Comparison of ENCODE assay signal across 10 cellular contexts in genomic region chr2:171347591-171348032, GRCh38.
DNase-seq lines count a peak whose midpoint lies in the region; ATAC-seq, FAIRE-seq and TF ChIP-seq lines count a peak whose summit lies in the region.
"Had no signal": no experiment of that assay in that cellular context is flagged by ENCODE, and none has a peak within 500 bp of the region (broad histone marks: within the 10 kb centered on the region; RNA-seq: fewer than 3 reads in every experiment).

No MANE protein-coding gene starts in this region.

- H3K79me2 ChIP-seq in OCI-LY1 (ENCODE audit: insufficient read depth, low read length): no peaks in the 10 kb centered on the region

- POLR2A ChIA-PET in activated CD8-positive, alpha-beta T cell treated with anti-CD3 and anti-CD28 coated beads for 36 hours (lab: Charles Lee): interaction anchor here (0.5 to 0.8 kb wide), 3 partner anchors 8 to 159 kb away, joined by 3 read pairs; no protein-coding TSS in a partner anchor
- POLR2A ChIA-PET in activated CD8-positive, alpha-beta T cell treated with anti-CD3 and anti-CD28 coated beads, Interleukin-2, amount 10 ng/mL, durations not matched to agents 7 days and 5 days (lab: Charles Lee): interaction anchor here (1.0 kb wide), 1 partner anchor 21 kb away, joined by 3 read pairs; no protein-coding TSS in a partner anchor

- no peak for FAIRE-seq in GM12891 (lab: Jason Lieb, UNC)
- FAIRE-seq: D721Med had no signal

- H3K4me3 ChIP-seq in OCI-LY1 (ENCODE audit: low read depth, low read length, poor library complexity, severe bottlenecking): no peak overlapping the region

- TF ChIP-seq POLR2A in GM12891 (IDR thresholded peaks at IDR 0.05; ENCODE audit: low read depth, low read length): no peak

- intact Hi-C loops in activated CD8-positive, alpha-beta T cell treated with anti-CD3 and anti-CD28 coated beads for 36 hours (cut with micrococcal nuclease): no loop called here

- no peaks in the 10 kb centered on the region for H3K27me3 ChIP-seq in OCI-LY1 (ENCODE audit: insufficient read depth, low read length)

- no peaks in the 10 kb centered on the region for H3K9me3 ChIP-seq in OCI-LY1 (ENCODE audit: low read length)

- peak; percentile 80 for ATAC-seq in activated CD8-positive, alpha-beta T cell treated with anti-CD3 and anti-CD28 coated beads for 36 hours
- no peak for ATAC-seq in activated CD8-positive, alpha-beta T cell treated with anti-CD3 and anti-CD28 coated beads, Interleukin-2, amount 10 ng/mL, durations not matched to agents 7 days and 5 days
- ATAC-seq in stimulated activated naive CD8-positive, alpha-beta T cell treated with anti-CD3 and anti-CD28 coated beads, Interleukin-15, amount 100 ng/mL, for 72 hours: peak; percentile 50
- no peak for ATAC-seq in GM21390 (IDR thresholded peaks at IDR 0.05; ENCODE audit: unreplicated experiment)

- H3K36me3 ChIP-seq in OCI-LY1 (ENCODE audit: insufficient read depth, low read length): no peaks in the 10 kb centered on the region

- H3K27me3 Mint-ChIP-seq in activated CD8-positive, alpha-beta T cell treated with anti-CD3 and anti-CD28 coated beads for 36 hours: no peaks in the 10 kb centered on the region
- no peaks in the 10 kb centered on the region for H3K27me3 Mint-ChIP-seq in activated CD8-positive, alpha-beta T cell treated with anti-CD3 and anti-CD28 coated beads, Interleukin-2, amount 10 ng/mL, durations not matched to agents 7 days and 5 days (ENCODE audit: low read depth)
- H3K27me3 Mint-ChIP-seq in stimulated activated naive CD8-positive, alpha-beta T cell treated with anti-CD3 and anti-CD28 coated beads, Interleukin-15, amount 100 ng/mL, for 72 hours: no peaks in the 10 kb centered on the region
- H3K27me3 Mint-ChIP-seq: brain had no signal

- peaks cover 6% of the 10 kb centered on the region for H3K9me3 Mint-ChIP-seq in activated CD8-positive, alpha-beta T cell treated with anti-CD3 and anti-CD28 coated beads for 36 hours
- H3K9me3 Mint-ChIP-seq in activated CD8-positive, alpha-beta T cell treated with anti-CD3 and anti-CD28 coated beads, Interleukin-2, amount 10 ng/mL, durations not matched to agents 7 days and 5 days (ENCODE audit: insufficient read depth): no peaks in the 10 kb centered on the region
- H3K9me3 Mint-ChIP-seq in stimulated activated naive CD8-positive, alpha-beta T cell treated with anti-CD3 and anti-CD28 coated beads, Interleukin-15, amount 100 ng/mL, for 72 hours: peaks cover 0 to 11% of the 10 kb centered on the region in 2 donors

- no peaks in the 10 kb centered on the region for H4K20me1 ChIP-seq in OCI-LY1 (ENCODE audit: insufficient read depth, low read length)

- H3K4me3 Mint-ChIP-seq in activated CD8-positive, alpha-beta T cell treated with anti-CD3 and anti-CD28 coated beads for 36 hours: no peak overlapping the region
- no peak overlapping the region for H3K4me3 Mint-ChIP-seq in activated CD8-positive, alpha-beta T cell treated with anti-CD3 and anti-CD28 coated beads, Interleukin-2, amount 10 ng/mL, durations not matched to agents 7 days and 5 days
- no peak overlapping the region for H3K4me3 Mint-ChIP-seq in stimulated activated naive CD8-positive, alpha-beta T cell treated with anti-CD3 and anti-CD28 coated beads, Interleukin-15, amount 100 ng/mL, for 72 hours
- H3K4me3 Mint-ChIP-seq: brain had no signal

- peaks cover 4% of the 10 kb centered on the region for H3K36me3 Mint-ChIP-seq in activated CD8-positive, alpha-beta T cell treated with anti-CD3 and anti-CD28 coated beads for 36 hours (ENCODE audit: low read depth)
- H3K36me3 Mint-ChIP-seq in activated CD8-positive, alpha-beta T cell treated with anti-CD3 and anti-CD28 coated beads, Interleukin-2, amount 10 ng/mL, durations not matched to agents 7 days and 5 days (ENCODE audit: low read depth): peaks cover 2% of the 10 kb centered on the region

- no peak for TF ChIP-seq CTCF in activated CD8-positive, alpha-beta T cell treated with anti-CD3 and anti-CD28 coated beads for 36 hours (IDR thresholded peaks at IDR 0.05)
- no peak for TF ChIP-seq CTCF in OCI-LY1 (IDR thresholded peaks at IDR 0.05; ENCODE audit: low read length)

- no peak overlapping the region for H2AFZ ChIP-seq in OCI-LY1 (ENCODE audit: low read length)

- peak overlapping the region; percentile 85 for H3K27ac ChIP-seq in OCI-LY1 (ENCODE audit: low read depth, low read length, poor library complexity, severe bottlenecking)
- H3K27ac ChIP-seq in substantia nigra (ENCODE audit: low read depth, low read length, poor library complexity, severe bottlenecking): no peak overlapping the region

- peaks cover 26% of the 10 kb centered on the region for H3K4me1 Mint-ChIP-seq in activated CD8-positive, alpha-beta T cell treated with anti-CD3 and anti-CD28 coated beads for 36 hours (ENCODE audit: low read depth)
- H3K4me1 Mint-ChIP-seq in activated CD8-positive, alpha-beta T cell treated with anti-CD3 and anti-CD28 coated beads, Interleukin-2, amount 10 ng/mL, durations not matched to agents 7 days and 5 days (ENCODE audit: low read depth): peaks cover 10% of the 10 kb centered on the region
- peaks cover 19% of the 10 kb centered on the region for H3K4me1 Mint-ChIP-seq in stimulated activated naive CD8-positive, alpha-beta T cell treated with anti-CD3 and anti-CD28 coated beads, Interleukin-15, amount 100 ng/mL, for 72 hours

- no peaks in the 10 kb centered on the region for H3K9me2 ChIP-seq in OCI-LY1 (ENCODE audit: low read depth, low read length)

- DNase-seq in activated CD8-positive, alpha-beta T cell treated with anti-CD3 and anti-CD28 coated beads for 36 hours: peak; percentile 28
- DNase-seq in activated CD8-positive, alpha-beta T cell treated with anti-CD3 and anti-CD28 coated beads, Interleukin-2, amount 10 ng/mL, durations not matched to agents 7 days and 5 days: no peak
- peak; percentile 90 for DNase-seq in fibroblast of peridontal ligament (ENCODE audit: extremely low read depth)
- no peak for DNase-seq in stimulated activated naive CD8-positive, alpha-beta T cell treated with anti-CD3 and anti-CD28 coated beads, Interleukin-15, amount 100 ng/mL, for 72 hours
- no peak for DNase-seq in GM12891 (ENCODE audit: insufficient read length, low spot score)
- no peak for DNase-seq in substantia nigra (lab: John Stamatoyannopoulos, UW)

- peak overlapping the region; percentile 27; the same call in 1 of the 2 replicates for H3K9ac ChIP-seq in OCI-LY1 (ENCODE audit: low read length)

- H3K4me1 ChIP-seq in OCI-LY1 (ENCODE audit: insufficient read depth, low read length, severe bottlenecking): peaks cover 49% of the 10 kb centered on the region

- peak overlapping the region; percentile 51; the same call in 1 of the 2 replicates for H3K4me2 ChIP-seq in OCI-LY1 (ENCODE audit: low read length)

- CTCF ChIA-PET in activated CD8-positive, alpha-beta T cell treated with anti-CD3 and anti-CD28 coated beads for 36 hours (lab: Charles Lee): interaction anchor here (0.7 to 1.1 kb wide), 4 partner anchors 12 to 375 kb away, joined by 3 to 4 read pairs (median 4); no protein-coding TSS in a partner anchor
- CTCF ChIA-PET in activated CD8-positive, alpha-beta T cell treated with anti-CD3 and anti-CD28 coated beads, Interleukin-2, amount 10 ng/mL, durations not matched to agents 7 days and 5 days (lab: Charles Lee): interaction anchor here (0.6 to 1.2 kb wide), 4 partner anchors 24 to 419 kb away, joined by 3 to 4 read pairs (median 3); no protein-coding TSS in a partner anchor

- H3K27ac Mint-ChIP-seq in activated CD8-positive, alpha-beta T cell treated with anti-CD3 and anti-CD28 coated beads for 36 hours: peak overlapping the region; percentile 32
- no peak overlapping the region for H3K27ac Mint-ChIP-seq in activated CD8-positive, alpha-beta T cell treated with anti-CD3 and anti-CD28 coated beads, Interleukin-2, amount 10 ng/mL, durations not matched to agents 7 days and 5 days
- H3K27ac Mint-ChIP-seq in stimulated activated naive CD8-positive, alpha-beta T cell treated with anti-CD3 and anti-CD28 coated beads, Interleukin-15, amount 100 ng/mL, for 72 hours: no peak overlapping the region

- H3F3A ChIP-seq in OCI-LY1 (ENCODE audit: insufficient read depth, low read length): no peaks in the 10 kb centered on the region

TF ChIP-seq in GM12891, 5 proteins besides CTCF, POLR2A, EP300 and RAD21:
- TF ChIP-seq SPI1 (IDR thresholded peaks at IDR 0.05; ENCODE audit: low read depth, low read length) (no peak), TAF1 (IDR thresholded peaks at IDR 0.05; ENCODE audit: low read depth, low read length) (no peak), PAX5 (IDR thresholded peaks at IDR 0.05; ENCODE audit: insufficient read depth, low read length, severe bottlenecking) (no peak), POU2F2 (IDR thresholded peaks at IDR 0.05; ENCODE audit: low read depth, low read length) (no peak), POLR2AphosphoS5 (IDR thresholded peaks at IDR 0.05; ENCODE audit: low read depth, low read length) (no peak)

Comparison
In these comparisons a context has a peak if more than half of its experiments do, and no peak if none do; other contexts are left out.
1. ATAC-seq: peak in activated CD8-positive, alpha-beta T cell treated with anti-CD3 and anti-CD28 coated beads for 36 hours (single experiment) and stimulated activated naive CD8-positive, alpha-beta T cell treated with anti-CD3 and anti-CD28 coated beads, Interleukin-15, amount 100 ng/mL, for 72 hours (single experiment); none in activated CD8-positive, alpha-beta T cell treated with anti-CD3 and anti-CD28 coated beads, Interleukin-2, amount 10 ng/mL, durations not matched to agents 7 days and 5 days (single experiment) and GM21390 (single experiment).
2. DNase-seq: peak in activated CD8-positive, alpha-beta T cell treated with anti-CD3 and anti-CD28 coated beads for 36 hours (single experiment) and fibroblast of peridontal ligament (single experiment); none in activated CD8-positive, alpha-beta T cell treated with anti-CD3 and anti-CD28 coated beads, Interleukin-2, amount 10 ng/mL, durations not matched to agents 7 days and 5 days (single experiment), stimulated activated naive CD8-positive, alpha-beta T cell treated with anti-CD3 and anti-CD28 coated beads, Interleukin-15, amount 100 ng/mL, for 72 hours (0 of 2), GM12891 (single experiment) and substantia nigra (0 of 49).